In genomic region chr3:16286672-16287604, GRCh38 we compare ENCODE assay signal across 11 cellular contexts. TPM values are rescaled to one million over a fixed set of nuclear protein-coding genes. Genes with fewer than 3 reads are reported as not detected.
A peak's percentile ranks its signal among the peaks of the same experiment; 100 is the strongest.
DNase-seq lines count a peak whose midpoint lies in the region; ATAC-seq and TF ChIP-seq lines count a peak whose summit lies in the region.
"Had no signal": no experiment of that assay in that cellular context is flagged by ENCODE, and none has a peak within 500 bp of the region (broad histone marks: within the 10 kb centered on the region; RNA-seq: fewer than 3 reads in every experiment).

No MANE protein-coding gene starts in this region.

- peaks cover 84% of the 10 kb centered on the region for H3K4me1 Mint-ChIP-seq in activated T-cell treated with anti-CD3 and anti-CD28 coated beads, Interleukin-2, amount 50 U/mL, for 72 hours (ENCODE audit: low read depth)
- H3K4me1 Mint-ChIP-seq in T-helper 1 cell treated with Interleukin-12 subunit alpha and Interleukin-12 subunit beta and Interleukin-4 antibody, amounts not matched to agents 30 μg/mL and 1 μg/mL, for 36 hours (ENCODE audit: low read depth) = peaks cover 53% of the 10 kb centered on the region

- peak overlapping the region; percentile 87 to 93 for H3K4me3 Mint-ChIP-seq in activated T-cell treated with anti-CD3 and anti-CD28 coated beads, Interleukin-2, amount 50 U/mL, for 72 hours
- H3K4me3 Mint-ChIP-seq in T-helper 1 cell treated with Interleukin-12 subunit alpha and Interleukin-12 subunit beta and Interleukin-4 antibody, amounts not matched to agents 30 μg/mL and 1 μg/mL, for 36 hours = peak overlapping the region; percentile 89
- H3K4me3 Mint-ChIP-seq: type B pancreatic cell had no signal

- no peaks in the 10 kb centered on the region for H3K9me3 ChIP-seq in esophagus muscularis mucosa
- no peaks in the 10 kb centered on the region for H3K9me3 ChIP-seq in thoracic aorta

- intact Hi-C loops in esophagus muscularis mucosa (cut with DNase I) = no loop called here

- H3K4me1 ChIP-seq in esophagus muscularis mucosa = peaks cover 25 to 55% (median 44%) of the 10 kb centered on the region in 4 donors
- H3K4me1 ChIP-seq in thoracic aorta (ENCODE audit: control insufficient read depth in 1 of 2, low read depth in 2 of 2) = peaks cover 0 to 18% of the 10 kb centered on the region in 2 donors

- no peak for DNase-seq in activated T-cell treated with anti-CD3 and anti-CD28 coated beads, Interleukin-2, amount 50 U/mL, for 72 hours
- no peak for DNase-seq in activated T-cell treated with anti-CD3 and anti-CD28 coated beads, Interleukin-2, amount 50 U/mL, for 48 hours
- no peak for DNase-seq in esophagus muscularis mucosa (ENCODE audit: extremely low spot score)
- DNase-seq in thoracic aorta (ENCODE audit: low spot score) = no peak
- no peak for DNase-seq in inferior parietal cortex (ENCODE audit: extremely low spot score)
- no peak for DNase-seq in activated effector memory CD4-positive, alpha-beta T cell treated with anti-CD3 and anti-CD28 coated beads, Interleukin-2, amount 50 U/mL, for 16 hours
- no peak for DNase-seq in substantia nigra (lab: John Stamatoyannopoulos, UW)
- DNase-seq: stimulated activated CD4-positive, alpha-beta T cell treated with anti-CD3 and anti-CD28 coated beads, Interleukin-2, amount 100 ng/mL, for 48 hours had no signal

- H3K27ac ChIP-seq in esophagus muscularis mucosa (replicated peaks in 1 of 4) = peak overlapping the region; percentile 3 to 56 (median 41)
- H3K27ac ChIP-seq in thoracic aorta = no peak overlapping the region
- H3K27ac ChIP-seq in substantia nigra (ENCODE audit: low read depth, low read length, poor library complexity, severe bottlenecking) = no peak overlapping the region
- H3K27ac ChIP-seq: SK-N-MC had no signal

- TF ChIP-seq CTCF in esophagus muscularis mucosa (IDR thresholded peaks at IDR 0.05) = no peak
- no peak for TF ChIP-seq CTCF in thoracic aorta (IDR thresholded peaks at IDR 0.05)

- no peak for TF ChIP-seq POLR2A in esophagus muscularis mucosa (IDR thresholded peaks at IDR 0.05; ENCODE audit: low read depth)

- no peaks in the 10 kb centered on the region for H3K9me3 Mint-ChIP-seq in activated T-cell treated with anti-CD3 and anti-CD28 coated beads, Interleukin-2, amount 50 U/mL, for 72 hours
- H3K9me3 Mint-ChIP-seq in T-helper 1 cell treated with Interleukin-12 subunit alpha and Interleukin-12 subunit beta and Interleukin-4 antibody, amounts not matched to agents 30 μg/mL and 1 μg/mL, for 36 hours = no peaks in the 10 kb centered on the region
- H3K9me3 Mint-ChIP-seq: type B pancreatic cell had no signal

- WGBS in esophagus muscularis mucosa = 59% methylated on average over 6 of the region's 6 CpGs

- ATAC-seq in activated T-cell treated with anti-CD3 and anti-CD28 coated beads, Interleukin-2, amount 50 U/mL, for 72 hours (replicated peaks in 1 of 2) = peak; percentile 7 to 19
- no peak for ATAC-seq in thoracic aorta (ENCODE audit: insufficient number of reproducible peaks, low FRiP score, low read depth)

- peaks cover 9 to 29% of the 10 kb centered on the region in 2 donors for H3K36me3 Mint-ChIP-seq in activated T-cell treated with anti-CD3 and anti-CD28 coated beads, Interleukin-2, amount 50 U/mL, for 72 hours (ENCODE audit: insufficient read depth in 2 of 2)
- peaks cover 58% of the 10 kb centered on the region for H3K36me3 Mint-ChIP-seq in T-helper 1 cell treated with Interleukin-12 subunit alpha and Interleukin-12 subunit beta and Interleukin-4 antibody, amounts not matched to agents 30 μg/mL and 1 μg/mL, for 36 hours (ENCODE audit: low read depth)

- no peaks in the 10 kb centered on the region for H3K27me3 Mint-ChIP-seq in activated T-cell treated with anti-CD3 and anti-CD28 coated beads, Interleukin-2, amount 50 U/mL, for 72 hours (ENCODE audit: low read depth)
- H3K27me3 Mint-ChIP-seq in T-helper 1 cell treated with Interleukin-12 subunit alpha and Interleukin-12 subunit beta and Interleukin-4 antibody, amounts not matched to agents 30 μg/mL and 1 μg/mL, for 36 hours (ENCODE audit: low read depth) = no peaks in the 10 kb centered on the region
- H3K27me3 Mint-ChIP-seq: type B pancreatic cell had no signal

- H3K4me3 ChIP-seq in esophagus muscularis mucosa (no peak overlapping the region), thoracic aorta (peak overlapping the region; percentile 20)
- H3K4me3 ChIP-seq: SK-N-MC had no signal

- no peak for TF ChIP-seq EP300 in esophagus muscularis mucosa (IDR thresholded peaks at IDR 0.05)

- peak overlapping the region; percentile 34 for H3K27ac Mint-ChIP-seq in activated T-cell treated with anti-CD3 and anti-CD28 coated beads, Interleukin-2, amount 50 U/mL, for 72 hours
- H3K27ac Mint-ChIP-seq in T-helper 1 cell treated with Interleukin-12 subunit alpha and Interleukin-12 subunit beta and Interleukin-4 antibody, amounts not matched to agents 30 μg/mL and 1 μg/mL, for 36 hours = peak overlapping the region; percentile 95
- H3K27ac Mint-ChIP-seq: type B pancreatic cell had no signal

- H3K36me3 ChIP-seq in esophagus muscularis mucosa (peaks cover 0 to 41% (median 3%) of the 10 kb centered on the region in 4 donors), thoracic aorta (no peaks in the 10 kb centered on the region)

- no peaks in the 10 kb centered on the region for H3K27me3 ChIP-seq in esophagus muscularis mucosa
- no peaks in the 10 kb centered on the region for H3K27me3 ChIP-seq in thoracic aorta (replicated peaks; ENCODE audit: insufficient read depth)

RNA-seq across cellular contexts. Expression of gene OXNAD1, which starts 21.9 kb away (rescaled TPM):
- 10 to 100 TPM; 34.3 to 52.0 TPM for total RNA-seq in activated T-cell treated with anti-CD3 and anti-CD28 coated beads, Interleukin-2, amount 50 U/mL, for 72 hours
- total RNA-seq in esophagus muscularis mucosa (10 to 100 TPM in 2 of 4 donors, 1 to 10 TPM in 2; 6.7 to 13.3 (median 10.2) TPM), thoracic aorta (1 to 10 TPM; 6.8 to 7.9 TPM)

RNA-seq across cellular contexts. Expression of gene DPH3, which starts 22.2 kb away (rescaled TPM):
- 10 to 100 TPM; 23.4 to 26.1 TPM for total RNA-seq in activated T-cell treated with anti-CD3 and anti-CD28 coated beads, Interleukin-2, amount 50 U/mL, for 72 hours
- 10 to 100 TPM; 27.2 to 50.7 (median 37.6) TPM for total RNA-seq in esophagus muscularis mucosa
- total RNA-seq in thoracic aorta = 10 to 100 TPM; 14.4 to 29.3 TPM

Comparison
In these comparisons a context has a peak if more than half of its experiments do, and no peak if none do; other contexts are left out.
1. H3K27ac ChIP-seq: peak in esophagus muscularis mucosa (4 of 4); none in thoracic aorta (0 of 2) and substantia nigra (single experiment).